Comparison of ENCODE assay signal across 22 cellular contexts in genomic region chr19:2761309-2761677, GRCh38. TPM values are rescaled to one million over a fixed set of nuclear protein-coding genes. Genes with fewer than 3 reads are reported as not detected.
"Had no signal": no experiment of that assay in that cellular context is flagged by ENCODE, and none has a peak within 500 bp of the region (broad histone marks: within the 10 kb centered on the region; RNA-seq: fewer than 3 reads in every experiment).

No MANE protein-coding gene starts in this region.

- DNase-seq: IMR-90, Karpas-422, KG1, MG63, NCI-H1092, NCI-H1105 treated with DMSO at 0.1 percent for 48 hours, NCI-H1417 treated with DMSO at 0.1 percent for 48 hours, NCI-H146, NCI-H1694 treated with DMSO at 0.1 percent for 48 hours, NCI-H1930, NCI-H2081, NCI-H2107, NCI-H2227 treated with DMSO at 0.1 percent for 48 hours, NCI-H524, NCI-H526 treated with DMSO at 0.1 percent for 48 hours, NCI-H748 treated with DMSO at 0.1 percent for 48 hours, Right ventricle myocardium superior, RPMI8226, SIG-M5 had no signal

- H3K4me3 ChIP-seq: MG63, SJSA1, SK-N-MC had no signal

- H3K27me3 ChIP-seq: MG63, SJSA1 had no signal

RNA-seq across cellular contexts. Expression of gene DIRAS1, which starts 40.1 kb away (rescaled TPM):
- total RNA-seq: HT-29, SJSA1 had no signal
